Comparison of ENCODE assay signal across 1 cellular context in the genomic region with DNA sequence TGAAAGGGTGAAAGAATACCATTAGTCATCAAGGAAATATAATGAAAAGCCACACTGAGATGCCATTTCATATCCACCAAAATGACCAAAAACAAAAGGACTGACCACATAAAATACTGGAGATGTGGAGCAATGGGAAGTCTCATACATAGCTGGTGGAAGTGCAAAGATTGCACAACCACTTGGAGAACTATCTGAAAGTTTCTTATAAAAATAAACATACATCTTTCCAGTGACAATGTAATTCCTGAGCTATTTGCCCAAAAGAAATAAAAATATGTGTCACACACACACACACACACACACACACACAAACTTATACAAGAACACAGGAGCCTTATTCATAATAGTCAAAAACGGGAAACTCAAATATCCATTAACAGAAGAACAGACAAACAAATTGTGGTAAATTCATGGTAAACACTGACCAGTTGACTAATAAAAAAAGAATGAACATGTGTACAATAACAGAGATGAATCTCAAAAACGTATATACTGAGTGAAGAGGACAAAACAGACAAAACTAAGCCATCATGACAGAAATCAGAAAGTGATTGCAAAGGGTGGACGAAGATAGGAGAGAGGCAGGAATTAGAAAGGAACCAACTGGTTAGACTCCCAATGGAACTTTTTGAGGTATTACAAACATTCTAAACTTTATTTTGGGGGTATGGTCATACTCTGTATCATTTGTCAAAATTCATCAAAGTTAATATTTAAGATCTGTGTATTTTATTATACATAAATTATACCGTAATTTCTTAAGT.
A peak's percentile ranks its signal among the peaks of the same experiment; 100 is the strongest.
TF ChIP-seq lines count a peak whose summit lies in the region.

No MANE protein-coding gene starts in this region.

TF ChIP-seq in H1, 55 proteins besides CTCF, POLR2A, EP300 and RAD21:
- TF ChIP-seq PHF8 (conservative IDR thresholded peaks at IDR 0.05; ENCODE audit: low read depth, low read length) (no peak), TBP (IDR thresholded peaks at IDR 0.05; ENCODE audit: low read depth, low read length) (no peak), CHD1 (IDR thresholded peaks at IDR 0.05; ENCODE audit: low read depth, low read length) (no peak), NANOG (IDR thresholded peaks at IDR 0.05; ENCODE audit: insufficient read depth, low read depth, low read length, poor library complexity, severe bottlenecking) (no peak), CEBPB (IDR thresholded peaks at IDR 0.05; ENCODE audit: low read depth, low read length) (peak; percentile 24; the same call in 1 of the 2 replicates), HDAC2 (IDR thresholded peaks at IDR 0.05; ENCODE audit: borderline replicate concordance in 1 of 2, low read depth in 2 of 2, low read length in 2 of 2) (no peak), SAP30 (IDR thresholded peaks at IDR 0.05; ENCODE audit: insufficient read depth, insufficient replicate concordance, low read length) (no peak), CREB1 (IDR thresholded peaks at IDR 0.05) (no peak)
